Comparison of ENCODE assay signal across 8 cellular contexts in the genomic region with DNA sequence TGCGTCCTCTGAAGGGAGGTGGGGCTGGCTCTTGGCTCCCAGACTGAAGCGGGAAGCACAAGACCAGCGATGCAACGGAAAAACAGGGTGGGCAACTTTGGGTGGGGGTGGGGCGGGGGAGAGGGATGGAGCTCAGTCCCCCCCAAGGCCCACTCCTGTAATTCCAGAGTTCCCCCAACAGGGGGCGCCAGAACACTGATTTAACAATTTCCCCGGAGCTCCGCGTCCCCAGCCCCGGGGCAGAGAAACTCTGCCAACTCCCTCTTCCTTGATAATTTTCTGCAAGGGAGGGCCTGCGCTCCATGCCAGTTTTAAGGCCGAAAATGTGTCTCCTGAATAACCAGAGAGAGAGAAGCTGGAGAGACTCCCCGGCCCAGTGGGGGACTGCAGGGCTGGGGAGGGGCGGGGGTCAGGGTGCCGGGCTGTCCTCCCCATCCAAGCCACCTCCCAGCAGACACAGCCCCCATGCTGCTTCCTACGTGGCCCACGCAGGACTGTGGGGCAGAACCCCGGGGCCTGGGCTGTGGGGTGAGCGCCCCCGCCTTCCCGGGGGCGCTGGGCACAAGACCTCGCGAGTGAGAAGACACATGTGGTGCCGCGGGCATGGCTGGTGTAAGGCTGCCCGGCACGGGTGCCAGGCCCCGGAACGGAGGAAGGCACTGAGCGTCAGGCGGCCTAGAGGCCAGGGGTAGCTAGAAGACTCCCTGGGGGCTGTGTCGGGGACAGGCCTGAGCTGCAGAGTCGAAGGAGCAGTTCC. TPM values are rescaled to one million over a fixed set of nuclear protein-coding genes. Genes with fewer than 3 reads are reported as not detected.
DNase-seq lines count a peak whose midpoint lies in the region; ATAC-seq and TF ChIP-seq lines count a peak whose summit lies in the region.

No MANE protein-coding gene starts in this region.

- DNase-seq in A172 (ENCODE audit: low spot score) (peak; percentile 67), NCI-H460 (ENCODE audit: extremely low read depth, low read depth) (peak; percentile 61), endothelial cell (ENCODE audit: low spot score) (peak; percentile 79), mucosa of gallbladder (ENCODE audit: low spot score) (peak; percentile 37)
- DNase-seq in activated CD8-positive, alpha-beta T cell treated with anti-CD3 and anti-CD28 coated beads, Interleukin-2, amount 10 ng/mL, durations not matched to agents 7 days and 5 days: peak; percentile 66
- peak; percentile 34 for DNase-seq in stimulated activated CD8-positive, alpha-beta memory T cell treated with anti-CD3 and anti-CD28 coated beads, Interleukin-7, amount 100 ng/mL, for 24 hours (ENCODE audit: low read depth)

- no peaks in the 10 kb centered on the region for H3K27me3 Mint-ChIP-seq in activated CD8-positive, alpha-beta T cell treated with anti-CD3 and anti-CD28 coated beads, Interleukin-2, amount 10 ng/mL, durations not matched to agents 7 days and 5 days (ENCODE audit: low read depth)
- H3K27me3 Mint-ChIP-seq in endothelial cell (ENCODE audit: unreplicated experiment): peaks cover 3% of the 10 kb centered on the region
- no peaks in the 10 kb centered on the region for H3K27me3 Mint-ChIP-seq in activated T-helper 17 cell treated with anti-CD3 and anti-CD28 coated beads, Interleukin-2, amount 50 U/mL, for 72 hours

- no peak overlapping the region for H3K4me3 ChIP-seq in GM12875 (ENCODE audit: low read depth, low read length)

- H3K27ac Mint-ChIP-seq in activated CD8-positive, alpha-beta T cell treated with anti-CD3 and anti-CD28 coated beads, Interleukin-2, amount 10 ng/mL, durations not matched to agents 7 days and 5 days: no peak overlapping the region
- H3K27ac Mint-ChIP-seq in endothelial cell (ENCODE audit: unreplicated experiment): no peak overlapping the region
- no peak overlapping the region for H3K27ac Mint-ChIP-seq in activated T-helper 17 cell treated with anti-CD3 and anti-CD28 coated beads, Interleukin-2, amount 50 U/mL, for 72 hours

- CTCF ChIA-PET in activated CD8-positive, alpha-beta T cell treated with anti-CD3 and anti-CD28 coated beads, Interleukin-2, amount 10 ng/mL, durations not matched to agents 7 days and 5 days (lab: Charles Lee): interaction anchor here (0.7 to 4.3 kb wide), 52 partner anchors 8 to 350 kb away, joined by 3 to 89 read pairs (median 5); a partner anchor contains a TSS

- no peaks in the 10 kb centered on the region for H3K9me3 Mint-ChIP-seq in activated CD8-positive, alpha-beta T cell treated with anti-CD3 and anti-CD28 coated beads, Interleukin-2, amount 10 ng/mL, durations not matched to agents 7 days and 5 days (ENCODE audit: insufficient read depth)
- H3K9me3 Mint-ChIP-seq in endothelial cell (ENCODE audit: unreplicated experiment): no peaks in the 10 kb centered on the region
- no peaks in the 10 kb centered on the region for H3K9me3 Mint-ChIP-seq in activated T-helper 17 cell treated with anti-CD3 and anti-CD28 coated beads, Interleukin-2, amount 50 U/mL, for 72 hours

- no peak for ATAC-seq in activated CD8-positive, alpha-beta T cell treated with anti-CD3 and anti-CD28 coated beads, Interleukin-2, amount 10 ng/mL, durations not matched to agents 7 days and 5 days
- no peak for ATAC-seq in activated T-helper 17 cell treated with anti-CD3 and anti-CD28 coated beads, Interleukin-2, amount 50 U/mL, for 72 hours (replicated peaks)

- H3K4me1 Mint-ChIP-seq in activated CD8-positive, alpha-beta T cell treated with anti-CD3 and anti-CD28 coated beads, Interleukin-2, amount 10 ng/mL, durations not matched to agents 7 days and 5 days (ENCODE audit: low read depth): peaks cover 10% of the 10 kb centered on the region
- H3K4me1 Mint-ChIP-seq in endothelial cell (ENCODE audit: unreplicated experiment): no peaks in the 10 kb centered on the region
- H3K4me1 Mint-ChIP-seq in activated T-helper 17 cell treated with anti-CD3 and anti-CD28 coated beads, Interleukin-2, amount 50 U/mL, for 72 hours: peaks cover 6% of the 10 kb centered on the region

- H3K36me3 Mint-ChIP-seq in activated CD8-positive, alpha-beta T cell treated with anti-CD3 and anti-CD28 coated beads, Interleukin-2, amount 10 ng/mL, durations not matched to agents 7 days and 5 days (ENCODE audit: low read depth): peaks cover 70% of the 10 kb centered on the region
- H3K36me3 Mint-ChIP-seq in endothelial cell (ENCODE audit: low read depth, unreplicated experiment): peaks cover 3% of the 10 kb centered on the region
- peaks cover 76% of the 10 kb centered on the region for H3K36me3 Mint-ChIP-seq in activated T-helper 17 cell treated with anti-CD3 and anti-CD28 coated beads, Interleukin-2, amount 50 U/mL, for 72 hours (ENCODE audit: low read depth)

- no peak overlapping the region for H3K4me3 Mint-ChIP-seq in activated CD8-positive, alpha-beta T cell treated with anti-CD3 and anti-CD28 coated beads, Interleukin-2, amount 10 ng/mL, durations not matched to agents 7 days and 5 days
- H3K4me3 Mint-ChIP-seq in endothelial cell (ENCODE audit: unreplicated experiment): no peak overlapping the region
- no peak overlapping the region for H3K4me3 Mint-ChIP-seq in activated T-helper 17 cell treated with anti-CD3 and anti-CD28 coated beads, Interleukin-2, amount 50 U/mL, for 72 hours

- POLR2A ChIA-PET in activated CD8-positive, alpha-beta T cell treated with anti-CD3 and anti-CD28 coated beads, Interleukin-2, amount 10 ng/mL, durations not matched to agents 7 days and 5 days (lab: Charles Lee): interaction anchor here (0.6 to 1.1 kb wide), 5 partner anchors 20 to 302 kb away, joined by 3 to 9 read pairs (median 3); a partner anchor contains a TSS

- peak; percentile 72 for TF ChIP-seq CTCF in GM12875 (IDR thresholded peaks at IDR 0.05; ENCODE audit: borderline replicate concordance, insufficient read depth, low read depth, low read length)
- TF ChIP-seq CTCF in endothelial cell (IDR thresholded peaks at IDR 0.05; ENCODE audit: unreplicated experiment): peak; percentile 100

RNA-seq across cellular contexts. Expression of a gene that starts 51.4 kb away (rescaled TPM):
- total RNA-seq in A172 (2014; rRNA removed; shearing (Covaris generic)): 1.2 and 2.0 TPM in 2 replicates
- total RNA-seq in NCI-H460 (2014; rRNA removed; shearing (Covaris generic)): 0.17 and 0.22 TPM in 2 replicates
- polyA plus RNA-seq in NCI-H460 (2014; cell fraction: nucleus; rRNA removed): 0.08 and 0.39 TPM in 2 replicates
- 100 to 1,000 TPM; 158 to 162 TPM for total RNA-seq in activated CD8-positive, alpha-beta T cell treated with anti-CD3 and anti-CD28 coated beads, Interleukin-2, amount 10 ng/mL, durations not matched to agents 7 days and 5 days
- total RNA-seq in endothelial cell (ENCODE audit: unreplicated experiment) (8.4 TPM), mucosa of gallbladder (4.9 TPM)
- total RNA-seq in activated T-helper 17 cell treated with anti-CD3 and anti-CD28 coated beads, Interleukin-2, amount 50 U/mL, for 72 hours: 100 to 1,000 TPM in 1 of 2 donors, 10 to 100 TPM in 1; 64.2 to 102 TPM
